Comparison of ENCODE assay signal across 1 cellular context in genomic region chr11:1832181-1832988, GRCh38.
A peak's percentile ranks its signal among the peaks of the same experiment; 100 is the strongest.
TF ChIP-seq lines count a peak whose summit lies in the region.

No MANE protein-coding gene starts in this region.

TF ChIP-seq in HepG2, 621 proteins besides CTCF, POLR2A, EP300 and RAD21 (continued from another document and continues in another):
- no peak for TF ChIP-seq ZNF407 (CRISPR knock-in tag; IDR thresholded peaks at IDR 0.05; ENCODE audit: not compliant biosample characterization)
- TF ChIP-seq TOPORS (CRISPR knock-in tag; IDR thresholded peaks at IDR 0.05): no peak
- TF ChIP-seq FOXC1 (CRISPR knock-in tag; IDR thresholded peaks at IDR 0.05; ENCODE audit: borderline replicate concordance): no peak
- no peak for TF ChIP-seq ZFYVE20 (CRISPR knock-in tag; IDR thresholded peaks at IDR 0.05; ENCODE audit: borderline replicate concordance, low read depth)
- no peak; the same call in 1 of the 2 replicates for TF ChIP-seq SMC3 (IDR thresholded peaks at IDR 0.05; ENCODE audit: low read length)
- peak; percentile 36; the same call in 1 of the 2 replicates for TF ChIP-seq TFDP2 (CRISPR knock-in tag; IDR thresholded peaks at IDR 0.05)
- no peak for TF ChIP-seq IRF1 (CRISPR knock-in tag; IDR thresholded peaks at IDR 0.05; ENCODE audit: low read depth)
- TF ChIP-seq AGO1 (IDR thresholded peaks at IDR 0.05; ENCODE audit: low read depth, low read length, poor library complexity, severe bottlenecking): no peak
- TF ChIP-seq THAP8 (CRISPR knock-in tag; IDR thresholded peaks at IDR 0.05; ENCODE audit: borderline replicate concordance): no peak
- 0 out of 2 replicates have a peak, but pooled peaks have one; percentile 30 for TF ChIP-seq ZKSCAN8 (CRISPR knock-in tag; IDR thresholded peaks at IDR 0.05; ENCODE audit: borderline replicate concordance)
- no peak for TF ChIP-seq ZNF512B (CRISPR knock-in tag; IDR thresholded peaks at IDR 0.05; ENCODE audit: borderline replicate concordance)
- TF ChIP-seq RFX1 (IDR thresholded peaks at IDR 0.05): no peak
- TF ChIP-seq IKZF4 (CRISPR knock-in tag; IDR thresholded peaks at IDR 0.05; ENCODE audit: borderline replicate concordance, low read depth, not compliant biosample characterization): no peak
- TF ChIP-seq ZSCAN9 (CRISPR knock-in tag; IDR thresholded peaks at IDR 0.05; ENCODE audit: borderline replicate concordance): 0 out of 2 replicates have a peak, but pooled peaks have one; percentile 41
- TF ChIP-seq ZNF354B (CRISPR knock-in tag; IDR thresholded peaks at IDR 0.05): no peak
- no peak for TF ChIP-seq SOX6 (IDR thresholded peaks at IDR 0.05)
- no peak for TF ChIP-seq SOX6 (CRISPR knock-in tag; IDR thresholded peaks at IDR 0.05)
- TF ChIP-seq ATF2 (CRISPR knock-in tag; IDR thresholded peaks at IDR 0.05): no peak
- no peak for TF ChIP-seq HHEX (CRISPR knock-in tag; IDR thresholded peaks at IDR 0.05)
- TF ChIP-seq ZNF572 (CRISPR knock-in tag; IDR thresholded peaks at IDR 0.05): no peak
- no peak for TF ChIP-seq NR0B2 (CRISPR knock-in tag; IDR thresholded peaks at IDR 0.05)
- no peak for TF ChIP-seq ZC3H13 (CRISPR knock-in tag; IDR thresholded peaks at IDR 0.05)
- TF ChIP-seq ZNF574 (CRISPR knock-in tag; IDR thresholded peaks at IDR 0.05): no peak
- TF ChIP-seq ZNF180 (CRISPR knock-in tag; IDR thresholded peaks at IDR 0.05; ENCODE audit: borderline replicate concordance, low read depth): no peak
- TF ChIP-seq XRCC5 (optimal IDR thresholded peaks at IDR 0.05; ENCODE audit: low read length): no peak
- no peak for TF ChIP-seq SETDB1 (CRISPR knock-in tag; IDR thresholded peaks at IDR 0.05; ENCODE audit: borderline replicate concordance)
- TF ChIP-seq KDM2A (CRISPR knock-in tag; IDR thresholded peaks at IDR 0.05; ENCODE audit: borderline replicate concordance, low read depth): peak; percentile 36; the same call in 1 of the 2 replicates
- TF ChIP-seq ZNF296 (CRISPR knock-in tag; conservative IDR thresholded peaks at IDR 0.05): no peak
- TF ChIP-seq CHD4 (IDR thresholded peaks at IDR 0.05; ENCODE audit: borderline replicate concordance, low read length): no peak
- TF ChIP-seq TIGD3 (CRISPR knock-in tag; IDR thresholded peaks at IDR 0.05; ENCODE audit: borderline replicate concordance): no peak
- no peak for TF ChIP-seq ZNF121 (CRISPR knock-in tag; IDR thresholded peaks at IDR 0.05)
- no peak for TF ChIP-seq USF2 (IDR thresholded peaks at IDR 0.05; ENCODE audit: low read depth, low read length)
- TF ChIP-seq USF2 (CRISPR knock-in tag; IDR thresholded peaks at IDR 0.05; ENCODE audit: borderline replicate concordance): no peak
- peak; percentile 30 for TF ChIP-seq SRSF1 (optimal IDR thresholded peaks at IDR 0.05; ENCODE audit: low read depth, low read length)
- no peak for TF ChIP-seq GABPA (IDR thresholded peaks at IDR 0.05; ENCODE audit: low read depth, low read length)
- TF ChIP-seq GABPA (CRISPR knock-in tag; IDR thresholded peaks at IDR 0.05; ENCODE audit: low read depth): no peak
- TF ChIP-seq GATAD1 (CRISPR knock-in tag; IDR thresholded peaks at IDR 0.05): no peak
